22 cellular contexts compared by ENCODE assay signal in genomic region chr6:35620706-35621105, GRCh38.
DNase-seq lines count a peak whose midpoint lies in the region; ATAC-seq, FAIRE-seq and TF ChIP-seq lines count a peak whose summit lies in the region.
"Had no signal": no experiment of that assay in that cellular context is flagged by ENCODE, and none has a peak within 500 bp of the region (broad histone marks: within the 10 kb centered on the region; RNA-seq: fewer than 3 reads in every experiment).

No MANE protein-coding gene starts in this region.

- peaks cover 69% of the 10 kb centered on the region for H3K4me1 ChIP-seq in CD8-positive, alpha-beta T cell (ENCODE audit: insufficient read depth, low read length)
- H3K4me1 ChIP-seq in K562 (replicated peaks in 1 of 2; ENCODE audit: control insufficient read depth in 2 of 2, insufficient read depth in 2 of 2, low read length in 2 of 2): no peaks in the 10 kb centered on the region
- H3K4me1 ChIP-seq in psoas muscle: peaks cover 4% of the 10 kb centered on the region
- H3K4me1 ChIP-seq: BE2C, SJSA1 had no signal

- H3K27ac Mint-ChIP-seq in T-helper 1 cell treated with Interleukin-12 subunit alpha and Interleukin-12 subunit beta and Interleukin-4 antibody, amounts not matched to agents 30 μg/mL and 1 μg/mL, for 36 hours: peak overlapping the region; percentile 26
- peak overlapping the region; percentile 90 for H3K27ac Mint-ChIP-seq in CD8-positive, alpha-beta T cell

- H3K9me3 ChIP-seq in CD8-positive, alpha-beta T cell (ENCODE audit: low read length): no peaks in the 10 kb centered on the region
- H3K9me3 ChIP-seq in K562 (replicated peaks; ENCODE audit: control insufficient read depth, insufficient read depth, low read depth, low read length): no peaks in the 10 kb centered on the region
- H3K9me3 ChIP-seq in psoas muscle: no peaks in the 10 kb centered on the region
- H3K9me3 ChIP-seq: BE2C, SJSA1 had no signal

- no peaks in the 10 kb centered on the region for H3K27me3 ChIP-seq in CD8-positive, alpha-beta T cell (ENCODE audit: insufficient read depth, low read length)
- H3K27me3 ChIP-seq in K562 (ENCODE audit: control insufficient read depth in 2 of 2, insufficient read depth in 2 of 2, low read length in 2 of 2) (no peaks in the 10 kb centered on the region), psoas muscle (ENCODE audit: insufficient read depth in 3 of 3, low read length in 2 of 3) (no peaks in the 10 kb centered on the region)
- H3K27me3 ChIP-seq: BE2C had no signal

- H3K36me3 Mint-ChIP-seq in T-helper 1 cell treated with Interleukin-12 subunit alpha and Interleukin-12 subunit beta and Interleukin-4 antibody, amounts not matched to agents 30 μg/mL and 1 μg/mL, for 36 hours (ENCODE audit: low read depth): peaks cover 20% of the 10 kb centered on the region
- peaks cover 62% of the 10 kb centered on the region for H3K36me3 Mint-ChIP-seq in CD8-positive, alpha-beta T cell

- ATAC-seq in CD8-positive, alpha-beta T cell: no peak
- ATAC-seq in K562 (no peak), psoas muscle (no peak), HG02840 (IDR thresholded peaks at IDR 0.05; ENCODE audit: low FRiP score, unreplicated experiment) (no peak), GM21786 (IDR thresholded peaks at IDR 0.05; ENCODE audit: unreplicated experiment) (no peak)
- ATAC-seq: GM12878, HepG2 had no signal

- DNase-seq in T-helper 1 cell (no peak), K562 (ENCODE audit: extremely low read depth in 1 of 4, low spot score in 3 of 4) (no peak), psoas muscle (no peak), amygdala (lab: John Stamatoyannopoulos, UW) (no peak)
- no peak for DNase-seq in CD8-positive, alpha-beta T cell
- DNase-seq: BE2C; CD4-positive, CD25-positive, alpha-beta regulatory T cell; GF-D8; GOT3; KG1; NCI-H1048; NCI-H1436; NCI-H1930; NCI-H345; NCI-H524 treated with DMSO at 0.1 percent for 48 hours; PC-9 had no signal

- no peaks in the 10 kb centered on the region for H3K9me3 Mint-ChIP-seq in T-helper 1 cell treated with Interleukin-12 subunit alpha and Interleukin-12 subunit beta and Interleukin-4 antibody, amounts not matched to agents 30 μg/mL and 1 μg/mL, for 36 hours
- no peaks in the 10 kb centered on the region for H3K9me3 Mint-ChIP-seq in CD8-positive, alpha-beta T cell
- H3K9me3 Mint-ChIP-seq: CD4-positive, CD25-positive, alpha-beta regulatory T cell had no signal

- H3K27ac ChIP-seq in CD8-positive, alpha-beta T cell (ENCODE audit: low read depth, low read length): no peak overlapping the region
- H3K27ac ChIP-seq in K562 (ENCODE audit: extremely low read depth, low read depth, low read length) (no peak overlapping the region), psoas muscle (peak overlapping the region; percentile 46)
- H3K27ac ChIP-seq: PC-9, SJSA1 had no signal

- H3K9me1 ChIP-seq in K562 (ENCODE audit: control insufficient read depth, insufficient read depth, low read length): no peaks in the 10 kb centered on the region

- peaks cover 18% of the 10 kb centered on the region for H3K36me3 ChIP-seq in CD8-positive, alpha-beta T cell (ENCODE audit: insufficient read depth, low read length)
- peaks cover 75% of the 10 kb centered on the region for H3K36me3 ChIP-seq in K562 (ENCODE audit: control insufficient read depth, insufficient read depth, low read length)
- H3K36me3 ChIP-seq in psoas muscle (ENCODE audit: insufficient read depth in 1 of 2, low read depth in 1 of 2): peaks cover 15 to 87% of the 10 kb centered on the region in 2 donors
- H3K36me3 ChIP-seq: SJSA1 had no signal

- no peak for TF ChIP-seq CTCF in CD8-positive, alpha-beta T cell (IDR thresholded peaks at IDR 0.05)
- no peak for TF ChIP-seq CTCF in K562 (IDR thresholded peaks at IDR 0.05 in 2 of 3, conservative IDR thresholded peaks at IDR 0.05 in 1 of 3; ENCODE audit: insufficient read depth in 2 of 3, low read depth in 1 of 3, low read length in 3 of 3)
- TF ChIP-seq CTCF in psoas muscle (IDR thresholded peaks at IDR 0.05): no peak

- no peaks in the 10 kb centered on the region for H3K27me3 Mint-ChIP-seq in T-helper 1 cell treated with Interleukin-12 subunit alpha and Interleukin-12 subunit beta and Interleukin-4 antibody, amounts not matched to agents 30 μg/mL and 1 μg/mL, for 36 hours (ENCODE audit: low read depth)
- no peaks in the 10 kb centered on the region for H3K27me3 Mint-ChIP-seq in CD8-positive, alpha-beta T cell (ENCODE audit: low read depth)
- H3K27me3 Mint-ChIP-seq: CD4-positive, CD25-positive, alpha-beta regulatory T cell had no signal

- H3K4me1 Mint-ChIP-seq in T-helper 1 cell treated with Interleukin-12 subunit alpha and Interleukin-12 subunit beta and Interleukin-4 antibody, amounts not matched to agents 30 μg/mL and 1 μg/mL, for 36 hours (ENCODE audit: low read depth): peaks cover 12% of the 10 kb centered on the region
- peaks cover 62% of the 10 kb centered on the region for H3K4me1 Mint-ChIP-seq in CD8-positive, alpha-beta T cell (ENCODE audit: low read depth)

- 100% methylated on average over 1 of the region's 1 CpG for WGBS in K562 (ENCODE audit: insufficient coverage, low coverage, missing lambda C conversion rate)
- WGBS in psoas muscle, 3 donors: 91 to 94% (median 93%) methylated on average over 1 of the region's 1 CpG

- H3K4me3 Mint-ChIP-seq in T-helper 1 cell treated with Interleukin-12 subunit alpha and Interleukin-12 subunit beta and Interleukin-4 antibody, amounts not matched to agents 30 μg/mL and 1 μg/mL, for 36 hours: no peak overlapping the region
- no peak overlapping the region for H3K4me3 Mint-ChIP-seq in CD8-positive, alpha-beta T cell
- H3K4me3 Mint-ChIP-seq: CD4-positive, CD25-positive, alpha-beta regulatory T cell had no signal

- H3K9ac ChIP-seq in K562 (ENCODE audit: insufficient read depth in 1 of 2, low read depth in 2 of 2, low read length in 2 of 2): no peak overlapping the region

- FAIRE-seq in K562 (lab: Jason Lieb, UNC): no peak
- FAIRE-seq: GM12878, HepG2 had no signal

- no peak for TF ChIP-seq RAD21 in K562 (CRISPR knock-in tag; conservative IDR thresholded peaks at IDR 0.05 in 1 of 2, IDR thresholded peaks at IDR 0.05 in 1 of 2)

- H3K4me2 ChIP-seq in K562 (ENCODE audit: insufficient read depth, low read length): no peak overlapping the region
- H3K4me2 ChIP-seq: PC-9 had no signal

- no peak for TF ChIP-seq POLR2A in K562 (conservative IDR thresholded peaks at IDR 0.05)

- H2AFZ ChIP-seq in K562 (ENCODE audit: low read depth, low read length): no peak overlapping the region
- H2AFZ ChIP-seq: PC-9 had no signal

- no peak overlapping the region for H3K4me3 ChIP-seq in CD8-positive, alpha-beta T cell (ENCODE audit: low read depth, low read length)
- no peak overlapping the region for H3K4me3 ChIP-seq in K562
- no peak overlapping the region for H3K4me3 ChIP-seq in psoas muscle
- H3K4me3 ChIP-seq: GM12878, PC-9, SJSA1 had no signal

- POLR2A ChIA-PET in CD8-positive, alpha-beta T cell (lab: Charles Lee): interaction anchor here (2.0 to 7.5 kb wide), 2 partner anchors 18 to 29 kb away, joined by 5 to 68 read pairs; no protein-coding TSS in a partner anchor
- POLR2A ChIA-PET in K562 (lab: Yijun Ruan, JAX): interaction anchor here (0.9 to 1.7 kb wide), 3 partner anchors 12 to 60 kb away, joined by 3 to 4 read pairs (median 3); no protein-coding TSS in a partner anchor

- CTCF ChIA-PET in CD8-positive, alpha-beta T cell (lab: Charles Lee): interaction anchor here (0.9 to 15.3 kb wide), 3 partner anchors 25 to 325 kb away, joined by 3 to 762 read pairs (median 341); partner anchors contain the start of gene ARMC12
- CTCF ChIA-PET in K562 (lab: Yijun Ruan, JAX; ENCODE audit: low intra/inter-chr PET ratio): no interaction called here

- no peaks in the 10 kb centered on the region for H3K79me2 ChIP-seq in K562 (ENCODE audit: control insufficient read depth, insufficient read depth, low read length)

- TF ChIP-seq EP300 in K562 (IDR thresholded peaks at IDR 0.05; ENCODE audit: low read length): no peak

- in situ Hi-C loops in K562 (cut with MboI): no loop called here

- H4K20me1 ChIP-seq in K562 (replicated peaks; ENCODE audit: control insufficient read depth, insufficient read depth, low read length): no peaks in the 10 kb centered on the region

- no TSS peak for BruUV-seq in K562 (replicated peaks; lab: Mats Ljungman, UMichigan)

- intact Hi-C loops in CD8-positive, alpha-beta T cell (cut with DNase I, micrococcal nuclease): no loop called here
- intact Hi-C loops in K562 (cut with micrococcal nuclease): no loop called here
- intact Hi-C loops in psoas muscle (cut with DNase I): no loop called here

TF ChIP-seq in K562, 482 proteins besides CTCF, POLR2A, EP300 and RAD21:
- TF ChIP-seq CEBPB (tag; IDR thresholded peaks at IDR 0.05): 0 out of 2 replicates have a peak, but pooled peaks have one; percentile 30
- no peak for TF ChIP-seq TOE1 (IDR thresholded peaks at IDR 0.05; ENCODE audit: borderline replicate concordance)
- no peak for TF ChIP-seq TOE1 (CRISPR knock-in tag; IDR thresholded peaks at IDR 0.05; ENCODE audit: borderline replicate concordance, low read depth)
